ENCODE assay signal across 19 cellular contexts in genomic region chr1:6627841-6628545, GRCh38. TPM values are rescaled to one million over a fixed set of nuclear protein-coding genes. Genes with fewer than 3 reads are reported as not detected.
DNase-seq lines count a peak whose midpoint lies in the region; ATAC-seq and TF ChIP-seq lines count a peak whose summit lies in the region.
"Had no signal": no experiment of that assay in that cellular context is flagged by ENCODE, and none has a peak within 500 bp of the region (broad histone marks: within the 10 kb centered on the region; RNA-seq: fewer than 3 reads in every experiment).

No MANE protein-coding gene starts in this region.

- peak overlapping the region; percentile 46 for H3K27ac Mint-ChIP-seq in activated CD4-positive, alpha-beta T cell treated with anti-CD3 and anti-CD28 coated beads, Interleukin-2, amount 10 ng/mL, durations not matched to agents 24 days and 14 days
- peak overlapping the region; percentile 73 to 90 for H3K27ac Mint-ChIP-seq in effector memory CD8-positive, alpha-beta T cell

- peaks cover 15% of the 10 kb centered on the region for H4K20me1 ChIP-seq in Loucy (ENCODE audit: insufficient read depth, low read length, poor library complexity, severe bottlenecking)

- no peak overlapping the region for H2AK5ac ChIP-seq in trophoblast cell (ENCODE audit: low read length)

- H3K9ac ChIP-seq in Loucy (ENCODE audit: low read depth, low read length, poor library complexity, severe bottlenecking) (peak overlapping the region; percentile 19), trophoblast cell (ENCODE audit: low read length) (no peak overlapping the region)

- no peak overlapping the region for H3K27ac ChIP-seq in trophoblast cell (ENCODE audit: low read depth, low read length)

- H3K4me3 ChIP-seq in Loucy (ENCODE audit: low read length, poor library complexity, severe bottlenecking) = no peak overlapping the region
- H3K4me3 ChIP-seq in trophoblast cell (ENCODE audit: low read depth, low read length) = no peak overlapping the region

- peak overlapping the region; percentile 16 for H3K4me2 ChIP-seq in Loucy (ENCODE audit: low read depth, low read length, poor library complexity, severe bottlenecking)
- H3K4me2 ChIP-seq in trophoblast cell (ENCODE audit: low read length) = no peak overlapping the region

- peak overlapping the region; percentile 5 for H3K4me3 Mint-ChIP-seq in activated CD4-positive, alpha-beta T cell treated with anti-CD3 and anti-CD28 coated beads, Interleukin-2, amount 10 ng/mL, durations not matched to agents 24 days and 14 days
- H3K4me3 Mint-ChIP-seq in effector memory CD8-positive, alpha-beta T cell = peak overlapping the region in 1 of 2 donors; percentile 56

- no peaks in the 10 kb centered on the region for H3K9me3 Mint-ChIP-seq in activated CD4-positive, alpha-beta T cell treated with anti-CD3 and anti-CD28 coated beads, Interleukin-2, amount 10 ng/mL, durations not matched to agents 24 days and 14 days
- H3K9me3 Mint-ChIP-seq in effector memory CD8-positive, alpha-beta T cell = no peaks in the 10 kb centered on the region

- H3K23ac ChIP-seq in trophoblast cell (ENCODE audit: low read length) = no peak overlapping the region

- H3K4me1 ChIP-seq in Loucy (ENCODE audit: insufficient read depth, low read length, poor library complexity, severe bottlenecking) = peaks cover 22% of the 10 kb centered on the region
- peaks cover 7 to 10% of the 10 kb centered on the region in 2 experiments for H3K4me1 ChIP-seq in trophoblast cell (ENCODE audit: control insufficient read depth in 1 of 2, insufficient read depth in 2 of 2, low read length in 2 of 2)

- no peak overlapping the region for H3K14ac ChIP-seq in trophoblast cell (ENCODE audit: low read length)

- no peaks in the 10 kb centered on the region for H3K27me3 Mint-ChIP-seq in activated CD4-positive, alpha-beta T cell treated with anti-CD3 and anti-CD28 coated beads, Interleukin-2, amount 10 ng/mL, durations not matched to agents 24 days and 14 days
- no peaks in the 10 kb centered on the region for H3K27me3 Mint-ChIP-seq in effector memory CD8-positive, alpha-beta T cell

- peak overlapping the region; percentile 16 for H3K18ac ChIP-seq in trophoblast cell (ENCODE audit: low read length)

- H2BK5ac ChIP-seq in trophoblast cell (ENCODE audit: low read depth, low read length, poor library complexity) = no peak overlapping the region

- H2AFZ ChIP-seq in Loucy (ENCODE audit: low read length) = no peak overlapping the region
- no peak overlapping the region for H2AFZ ChIP-seq in trophoblast cell (ENCODE audit: insufficient read depth, low read length, poor library complexity)

- H3K9me3 ChIP-seq in Loucy (ENCODE audit: insufficient read depth, low read depth, low read length) (no peaks in the 10 kb centered on the region), trophoblast cell (ENCODE audit: insufficient read depth, low read depth, low read length) (no peaks in the 10 kb centered on the region)

- no CpG with 5 or more reads among the region's 21 CpGs for WGBS in trophoblast cell (ENCODE audit: extremely low coverage, insufficient coverage, insufficient read length)

- H3K27me3 ChIP-seq in Loucy (ENCODE audit: insufficient read depth, low read length, poor library complexity, severe bottlenecking) = no peaks in the 10 kb centered on the region
- no peaks in the 10 kb centered on the region for H3K27me3 ChIP-seq in trophoblast cell (ENCODE audit: insufficient read depth, low read length)

- peaks cover 14% of the 10 kb centered on the region for H3K79me1 ChIP-seq in trophoblast cell (ENCODE audit: low read length)

- intact Hi-C loops in activated CD4-positive, alpha-beta T cell treated with anti-CD3 and anti-CD28 coated beads, Interleukin-2, amount 10 ng/mL, durations not matched to agents 24 days and 14 days (cut with micrococcal nuclease) = no loop called here

- H3K4ac ChIP-seq in trophoblast cell (ENCODE audit: low read depth, low read length) = no peak overlapping the region

- no peak overlapping the region for H2BK120ac ChIP-seq in trophoblast cell (ENCODE audit: insufficient read depth, low read length, poor library complexity)

- peaks cover 34% of the 10 kb centered on the region for H3K36me3 Mint-ChIP-seq in activated CD4-positive, alpha-beta T cell treated with anti-CD3 and anti-CD28 coated beads, Interleukin-2, amount 10 ng/mL, durations not matched to agents 24 days and 14 days (ENCODE audit: low read depth)
- peaks cover 34% of the 10 kb centered on the region for H3K36me3 Mint-ChIP-seq in effector memory CD8-positive, alpha-beta T cell (ENCODE audit: insufficient read depth)

- no peak overlapping the region for H4K12ac ChIP-seq in trophoblast cell (ENCODE audit: low read depth, low read length)

- H3K36me3 ChIP-seq in Loucy (ENCODE audit: insufficient read depth, low read length) (peaks cover 29% of the 10 kb centered on the region; the same call in 1 of the 2 replicates), trophoblast cell (ENCODE audit: control insufficient read depth in 1 of 2, insufficient read depth in 2 of 2, low read length in 2 of 2) (peaks cover 48 to 51% of the 10 kb centered on the region in 2 experiments)

- H2BK12ac ChIP-seq in trophoblast cell (ENCODE audit: low read length) = no peak overlapping the region

- peaks cover 3% of the 10 kb centered on the region; the same call in 1 of the 2 replicates for H3F3A ChIP-seq in Loucy (ENCODE audit: low read depth)

- ATAC-seq in effector memory CD8-positive, alpha-beta T cell (replicated peaks) = no peak
- no peak for ATAC-seq in GM19351 (IDR thresholded peaks at IDR 0.05; ENCODE audit: unreplicated experiment)
- ATAC-seq: left lobe of liver had no signal

- no peak overlapping the region for H4K91ac ChIP-seq in trophoblast cell (ENCODE audit: low read depth, low read length)

- no peak for DNase-seq in activated CD4-positive, alpha-beta T cell treated with anti-CD3 and anti-CD28 coated beads, Interleukin-2, amount 10 ng/mL, durations not matched to agents 24 days and 14 days
- no peak for DNase-seq in activated CD4-positive, alpha-beta T cell treated with anti-CD3 and anti-CD28 coated beads for 1 hour
- DNase-seq in effector memory CD8-positive, alpha-beta T cell = no peak
- no peak for DNase-seq in trophoblast cell
- DNase-seq in NCI-H1694 (lab: John Stamatoyannopoulos, UW) = no peak
- no peak for DNase-seq in inferior parietal cortex (ENCODE audit: extremely low spot score)
- DNase-seq: activated CD8-positive, alpha-beta memory T cell treated with anti-CD3 and anti-CD28 coated beads for 24 hours; amniotic stem cell; COR-L47; H7; hypothalamus; NCI-H187 treated with DMSO at 0.1 percent for 48 hours; NCI-H748 treated with DMSO at 0.1 percent for 48 hours; occipital lobe; RPMI8226; substantia nigra had no signal

- H3K9me2 ChIP-seq in Loucy (replicated peaks; ENCODE audit: low read depth, low read length) = no peaks in the 10 kb centered on the region

- peaks cover 29% of the 10 kb centered on the region for H3K4me1 Mint-ChIP-seq in activated CD4-positive, alpha-beta T cell treated with anti-CD3 and anti-CD28 coated beads, Interleukin-2, amount 10 ng/mL, durations not matched to agents 24 days and 14 days
- peaks cover 31 to 32% of the 10 kb centered on the region in 2 donors for H3K4me1 Mint-ChIP-seq in effector memory CD8-positive, alpha-beta T cell (ENCODE audit: low read depth in 2 of 2)

- H3K79me2 ChIP-seq in Loucy (ENCODE audit: insufficient read depth, low read length) (peaks cover 46% of the 10 kb centered on the region), trophoblast cell (ENCODE audit: control insufficient read depth, insufficient read depth, low read length, poor library complexity) (peaks cover 9% of the 10 kb centered on the region)

- H4K8ac ChIP-seq in trophoblast cell (ENCODE audit: low read depth, low read length) = no peak overlapping the region

- TF ChIP-seq CTCF in Loucy (conservative IDR thresholded peaks at IDR 0.05; ENCODE audit: low read length) = no peak

RNA-seq across cellular contexts. Expression of gene THAP3, which starts 3.3 kb away (rescaled TPM):
- total RNA-seq in activated CD4-positive, alpha-beta T cell treated with anti-CD3 and anti-CD28 coated beads, Interleukin-2, amount 10 ng/mL, durations not matched to agents 24 days and 14 days = 19.5 and 24.6 TPM in 2 replicates
- polyA plus RNA-seq in trophoblast cell (2013) = 17.9 and 19.6 TPM in 2 replicates

RNA-seq across cellular contexts. Expression of gene PHF13, which starts 14.5 kb away (rescaled TPM):
- total RNA-seq in activated CD4-positive, alpha-beta T cell treated with anti-CD3 and anti-CD28 coated beads, Interleukin-2, amount 10 ng/mL, durations not matched to agents 24 days and 14 days = 19.1 and 20.1 TPM in 2 replicates
- 29.3 and 29.7 TPM in 2 replicates for polyA plus RNA-seq in trophoblast cell (2013)

RNA-seq across cellular contexts. Expression of gene KLHL21, which starts 25.3 kb away (rescaled TPM):
- 26.1 and 26.8 TPM in 2 replicates for total RNA-seq in activated CD4-positive, alpha-beta T cell treated with anti-CD3 and anti-CD28 coated beads, Interleukin-2, amount 10 ng/mL, durations not matched to agents 24 days and 14 days
- polyA plus RNA-seq in trophoblast cell (2013) = 19.6 and 22.5 TPM in 2 replicates

RNA-seq across cellular contexts. Expression of gene ZBTB48, which starts 48.2 kb away (rescaled TPM):
- 32.9 and 37.8 TPM in 2 replicates for total RNA-seq in activated CD4-positive, alpha-beta T cell treated with anti-CD3 and anti-CD28 coated beads, Interleukin-2, amount 10 ng/mL, durations not matched to agents 24 days and 14 days
- polyA plus RNA-seq in trophoblast cell (2013) = 11.5 and 14.1 TPM in 2 replicates
